Comparison of ENCODE assay signal across 1 cellular context in genomic region chrX:3717742-3718420, GRCh38.
TF ChIP-seq lines count a peak whose summit lies in the region.

No MANE protein-coding gene starts in this region.

TF ChIP-seq in K562, 482 proteins besides CTCF, POLR2A, EP300 and RAD21 (continued from another document):
- peak; percentile 92 for TF ChIP-seq CHD7 (IDR thresholded peaks at IDR 0.05; ENCODE audit: low read depth, low read length)
- TF ChIP-seq ZNF398 (CRISPR knock-in tag; IDR thresholded peaks at IDR 0.05) = no peak
- TF ChIP-seq SETDB1 (IDR thresholded peaks at IDR 0.05; ENCODE audit: low read length) = no peak
- TF ChIP-seq NFIC (IDR thresholded peaks at IDR 0.05) = 0 out of 2 replicates have a peak, but pooled peaks have one; percentile 17
- no peak for TF ChIP-seq ZNF583 (CRISPR knock-in tag; IDR thresholded peaks at IDR 0.05)
